In the genomic region with DNA sequence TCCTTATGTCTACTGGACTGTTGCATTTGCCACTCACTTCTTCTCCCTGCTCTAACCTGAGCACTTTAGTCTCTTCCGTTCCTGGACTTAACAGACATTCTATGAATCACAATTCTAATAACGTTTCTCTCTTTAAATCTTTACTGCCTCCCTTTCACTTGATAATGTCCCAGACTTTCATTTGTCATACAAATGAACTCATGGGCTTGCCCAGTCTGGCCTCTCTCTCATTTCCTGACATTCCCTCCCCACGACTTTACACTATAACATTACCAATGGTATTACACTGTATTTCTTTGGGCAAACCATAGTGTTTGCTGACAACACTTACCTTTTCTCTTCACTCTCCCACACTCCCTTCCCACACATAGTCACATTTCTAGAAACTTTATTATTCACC, we compare ENCODE assay signal across 1 cellular context.
TF ChIP-seq lines count a peak whose summit lies in the region.

No MANE protein-coding gene starts in this region.

TF ChIP-seq in H1, 55 proteins besides CTCF, POLR2A, EP300 and RAD21:
- TF ChIP-seq, protein P1, sequence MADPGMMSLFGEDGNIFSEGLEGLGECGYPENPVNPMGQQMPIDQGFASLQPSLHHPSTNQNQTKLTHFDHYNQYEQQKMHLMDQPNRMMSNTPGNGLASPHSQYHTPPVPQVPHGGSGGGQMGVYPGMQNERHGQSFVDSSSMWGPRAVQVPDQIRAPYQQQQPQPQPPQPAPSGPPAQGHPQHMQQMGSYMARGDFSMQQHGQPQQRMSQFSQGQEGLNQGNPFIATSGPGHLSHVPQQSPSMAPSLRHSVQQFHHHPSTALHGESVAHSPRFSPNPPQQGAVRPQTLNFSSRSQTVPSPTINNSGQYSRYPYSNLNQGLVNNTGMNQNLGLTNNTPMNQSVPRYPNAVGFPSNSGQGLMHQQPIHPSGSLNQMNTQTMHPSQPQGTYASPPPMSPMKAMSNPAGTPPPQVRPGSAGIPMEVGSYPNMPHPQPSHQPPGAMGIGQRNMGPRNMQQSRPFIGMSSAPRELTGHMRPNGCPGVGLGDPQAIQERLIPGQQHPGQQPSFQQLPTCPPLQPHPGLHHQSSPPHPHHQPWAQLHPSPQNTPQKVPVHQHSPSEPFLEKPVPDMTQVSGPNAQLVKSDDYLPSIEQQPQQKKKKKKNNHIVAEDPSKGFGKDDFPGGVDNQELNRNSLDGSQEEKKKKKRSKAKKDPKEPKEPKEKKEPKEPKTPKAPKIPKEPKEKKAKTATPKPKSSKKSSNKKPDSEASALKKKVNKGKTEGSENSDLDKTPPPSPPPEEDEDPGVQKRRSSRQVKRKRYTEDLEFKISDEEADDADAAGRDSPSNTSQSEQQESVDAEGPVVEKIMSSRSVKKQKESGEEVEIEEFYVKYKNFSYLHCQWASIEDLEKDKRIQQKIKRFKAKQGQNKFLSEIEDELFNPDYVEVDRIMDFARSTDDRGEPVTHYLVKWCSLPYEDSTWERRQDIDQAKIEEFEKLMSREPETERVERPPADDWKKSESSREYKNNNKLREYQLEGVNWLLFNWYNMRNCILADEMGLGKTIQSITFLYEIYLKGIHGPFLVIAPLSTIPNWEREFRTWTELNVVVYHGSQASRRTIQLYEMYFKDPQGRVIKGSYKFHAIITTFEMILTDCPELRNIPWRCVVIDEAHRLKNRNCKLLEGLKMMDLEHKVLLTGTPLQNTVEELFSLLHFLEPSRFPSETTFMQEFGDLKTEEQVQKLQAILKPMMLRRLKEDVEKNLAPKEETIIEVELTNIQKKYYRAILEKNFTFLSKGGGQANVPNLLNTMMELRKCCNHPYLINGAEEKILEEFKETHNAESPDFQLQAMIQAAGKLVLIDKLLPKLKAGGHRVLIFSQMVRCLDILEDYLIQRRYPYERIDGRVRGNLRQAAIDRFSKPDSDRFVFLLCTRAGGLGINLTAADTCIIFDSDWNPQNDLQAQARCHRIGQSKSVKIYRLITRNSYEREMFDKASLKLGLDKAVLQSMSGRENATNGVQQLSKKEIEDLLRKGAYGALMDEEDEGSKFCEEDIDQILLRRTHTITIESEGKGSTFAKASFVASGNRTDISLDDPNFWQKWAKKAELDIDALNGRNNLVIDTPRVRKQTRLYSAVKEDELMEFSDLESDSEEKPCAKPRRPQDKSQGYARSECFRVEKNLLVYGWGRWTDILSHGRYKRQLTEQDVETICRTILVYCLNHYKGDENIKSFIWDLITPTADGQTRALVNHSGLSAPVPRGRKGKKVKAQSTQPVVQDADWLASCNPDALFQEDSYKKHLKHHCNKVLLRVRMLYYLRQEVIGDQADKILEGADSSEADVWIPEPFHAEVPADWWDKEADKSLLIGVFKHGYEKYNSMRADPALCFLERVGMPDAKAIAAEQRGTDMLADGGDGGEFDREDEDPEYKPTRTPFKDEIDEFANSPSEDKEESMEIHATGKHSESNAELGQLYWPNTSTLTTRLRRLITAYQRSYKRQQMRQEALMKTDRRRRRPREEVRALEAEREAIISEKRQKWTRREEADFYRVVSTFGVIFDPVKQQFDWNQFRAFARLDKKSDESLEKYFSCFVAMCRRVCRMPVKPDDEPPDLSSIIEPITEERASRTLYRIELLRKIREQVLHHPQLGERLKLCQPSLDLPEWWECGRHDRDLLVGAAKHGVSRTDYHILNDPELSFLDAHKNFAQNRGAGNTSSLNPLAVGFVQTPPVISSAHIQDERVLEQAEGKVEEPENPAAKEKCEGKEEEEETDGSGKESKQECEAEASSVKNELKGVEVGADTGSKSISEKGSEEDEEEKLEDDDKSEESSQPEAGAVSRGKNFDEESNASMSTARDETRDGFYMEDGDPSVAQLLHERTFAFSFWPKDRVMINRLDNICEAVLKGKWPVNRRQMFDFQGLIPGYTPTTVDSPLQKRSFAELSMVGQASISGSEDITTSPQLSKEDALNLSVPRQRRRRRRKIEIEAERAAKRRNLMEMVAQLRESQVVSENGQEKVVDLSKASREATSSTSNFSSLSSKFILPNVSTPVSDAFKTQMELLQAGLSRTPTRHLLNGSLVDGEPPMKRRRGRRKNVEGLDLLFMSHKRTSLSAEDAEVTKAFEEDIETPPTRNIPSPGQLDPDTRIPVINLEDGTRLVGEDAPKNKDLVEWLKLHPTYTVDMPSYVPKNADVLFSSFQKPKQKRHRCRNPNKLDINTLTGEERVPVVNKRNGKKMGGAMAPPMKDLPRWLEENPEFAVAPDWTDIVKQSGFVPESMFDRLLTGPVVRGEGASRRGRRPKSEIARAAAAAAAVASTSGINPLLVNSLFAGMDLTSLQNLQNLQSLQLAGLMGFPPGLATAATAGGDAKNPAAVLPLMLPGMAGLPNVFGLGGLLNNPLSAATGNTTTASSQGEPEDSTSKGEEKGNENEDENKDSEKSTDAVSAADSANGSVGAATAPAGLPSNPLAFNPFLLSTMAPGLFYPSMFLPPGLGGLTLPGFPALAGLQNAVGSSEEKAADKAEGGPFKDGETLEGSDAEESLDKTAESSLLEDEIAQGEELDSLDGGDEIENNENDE (IDR thresholded peaks at IDR 0.05; ENCODE audit: insufficient replicate concordance, low read length): no peak
- TF ChIP-seq KDM5A (IDR thresholded peaks at IDR 0.05; ENCODE audit: low read length) (no peak), CBX5 (IDR thresholded peaks at IDR 0.05; ENCODE audit: low read depth, low read length) (no peak), POLR2AphosphoS5 (IDR thresholded peaks at IDR 0.05; ENCODE audit: low read depth, low read length) (no peak), JUND (IDR thresholded peaks at IDR 0.05; ENCODE audit: low read length) (no peak), MAFK (IDR thresholded peaks at IDR 0.05; ENCODE audit: low read depth, low read length) (no peak), ZNF274 (IDR thresholded peaks at IDR 0.05; ENCODE audit: borderline replicate concordance, extremely low read depth, low read length) (no peak), ASH2L (IDR thresholded peaks at IDR 0.05; ENCODE audit: low read length) (no peak), TAF7 (optimal IDR thresholded peaks at IDR 0.05; ENCODE audit: borderline replicate concordance, low read depth, low read length) (no peak), SIRT6 (IDR thresholded peaks at IDR 0.05; ENCODE audit: low read length) (no peak), BACH1 (IDR thresholded peaks at IDR 0.05; ENCODE audit: low read length) (no peak), HDAC6 (IDR thresholded peaks at IDR 0.05; ENCODE audit: low read depth, low read length) (no peak), SRF (IDR thresholded peaks at IDR 0.05; ENCODE audit: low read depth, low read length) (no peak), POU5F1 (IDR thresholded peaks at IDR 0.05; ENCODE audit: low read depth, low read length) (no peak), SIN3A (conservative IDR thresholded peaks at IDR 0.05 in 1 of 2, IDR thresholded peaks at IDR 0.05 in 1 of 2; ENCODE audit: low read depth in 1 of 2, low read length in 2 of 2) (no peak), RBBP5 (IDR thresholded peaks at IDR 0.05; ENCODE audit: borderline replicate concordance, low read depth, low read length) (no peak), FOSL1 (IDR thresholded peaks at IDR 0.05; ENCODE audit: insufficient read depth, low read depth, low read length) (no peak), SUZ12 (IDR thresholded peaks at IDR 0.05; ENCODE audit: low read length) (no peak)
- TF ChIP-seq, protein P2, sequence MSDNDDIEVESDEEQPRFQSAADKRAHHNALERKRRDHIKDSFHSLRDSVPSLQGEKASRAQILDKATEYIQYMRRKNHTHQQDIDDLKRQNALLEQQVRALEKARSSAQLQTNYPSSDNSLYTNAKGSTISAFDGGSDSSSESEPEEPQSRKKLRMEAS (IDR thresholded peaks at IDR 0.05): no peak
TF ChIP-seq in H1: peak in this region for 0.
